1 cellular context compared by ENCODE assay signal in genomic region chr20:62141397-62142251, GRCh38.
A peak's percentile ranks its signal among the peaks of the same experiment; 100 is the strongest.
TF ChIP-seq lines count a peak whose summit lies in the region.

No MANE protein-coding gene starts in this region.

TF ChIP-seq in HepG2, 621 proteins besides CTCF, POLR2A, EP300 and RAD21 (continued from another document):
- TF ChIP-seq RBAK (CRISPR knock-in tag; IDR thresholded peaks at IDR 0.05), result no peak
- TF ChIP-seq MXI1 (IDR thresholded peaks at IDR 0.05; ENCODE audit: borderline replicate concordance, low read depth, low read length), result no peak; the same call in 2 of the 3 replicates
- peak; percentile 75; the same call in 1 of the 2 replicates for TF ChIP-seq DNMT1 (CRISPR knock-in tag; IDR thresholded peaks at IDR 0.05)
- 0 out of 2 replicates have a peak, but pooled peaks have one; percentile 5 for TF ChIP-seq ERF (CRISPR knock-in tag; IDR thresholded peaks at IDR 0.05)
- 0 out of 2 replicates have a peak, but pooled peaks have one; percentile 23 for TF ChIP-seq ZNF619 (CRISPR knock-in tag; IDR thresholded peaks at IDR 0.05)
- TF ChIP-seq MAZ (IDR thresholded peaks at IDR 0.05; ENCODE audit: borderline replicate concordance, low read depth, low read length), result no peak
- peak; percentile 54; the same call in 1 of the 2 replicates for TF ChIP-seq MAZ (CRISPR knock-in tag; IDR thresholded peaks at IDR 0.05; ENCODE audit: low read depth)
- peak; percentile 34 for TF ChIP-seq UBTF (CRISPR knock-in tag; IDR thresholded peaks at IDR 0.05)
- peak; percentile 72; the same call in 1 of the 2 replicates for TF ChIP-seq SIN3A (IDR thresholded peaks at IDR 0.05; ENCODE audit: borderline replicate concordance, low read depth, low read length)
